In genomic region chr5:109412981-109413402, GRCh38 we compare ENCODE assay signal across 9 cellular contexts. TPM values are rescaled to one million over a fixed set of nuclear protein-coding genes. Genes with fewer than 3 reads are reported as not detected.
DNase-seq lines count a peak whose midpoint lies in the region; ATAC-seq and TF ChIP-seq lines count a peak whose summit lies in the region.
"Had no signal": no experiment of that assay in that cellular context is flagged by ENCODE, and none has a peak within 500 bp of the region (broad histone marks: within the 10 kb centered on the region; RNA-seq: fewer than 3 reads in every experiment).

No MANE protein-coding gene starts in this region.

- H3K9me3 ChIP-seq in HCT116 (ENCODE audit: control insufficient read depth in 1 of 2, insufficient read depth in 1 of 2, low read depth in 1 of 2, low read length in 2 of 2) (no peaks in the 10 kb centered on the region), OCI-LY1 (ENCODE audit: low read length) (peaks cover 5% of the 10 kb centered on the region; the same call in 1 of the 2 replicates), iPS-20b (ENCODE audit: insufficient read depth, low read depth, low read length) (no peaks in the 10 kb centered on the region)
- H3K9me3 ChIP-seq: left lung had no signal

- peaks cover 41% of the 10 kb centered on the region for H3K4me1 Mint-ChIP-seq in nephron progenitor cell

- TF ChIP-seq CTCF in HCT116 (IDR thresholded peaks at IDR 0.05 in 2 of 3, conservative IDR thresholded peaks at IDR 0.05 in 1 of 3; ENCODE audit: borderline replicate concordance in 1 of 3, insufficient read depth in 1 of 3, low read depth in 2 of 3, low read length in 2 of 3) = no peak
- no peak for TF ChIP-seq CTCF in OCI-LY1 (IDR thresholded peaks at IDR 0.05; ENCODE audit: low read length)
- TF ChIP-seq CTCF in retinal pigment epithelial cell (conservative IDR thresholded peaks at IDR 0.05; ENCODE audit: low read depth, low read length) = peak; percentile 7
- no peak for TF ChIP-seq CTCF in nephron progenitor cell (IDR thresholded peaks at IDR 0.05)

- H3K27ac ChIP-seq in HCT116 (ENCODE audit: low read depth, low read length) (no peak overlapping the region), OCI-LY1 (ENCODE audit: low read depth, low read length, poor library complexity, severe bottlenecking) (peak overlapping the region; percentile 68), iPS-20b (ENCODE audit: low read length) (peak overlapping the region; percentile 16)

- no peak for ATAC-seq in HCT116
- ATAC-seq: left lung had no signal

- H3K4me1 ChIP-seq in HCT116 (ENCODE audit: control insufficient read depth in 1 of 2, insufficient read depth in 2 of 2, low read length in 2 of 2) (peaks cover 15 to 35% of the 10 kb centered on the region in 2 experiments), OCI-LY1 (ENCODE audit: insufficient read depth, low read length, severe bottlenecking) (peaks cover 33% of the 10 kb centered on the region), iPS-20b (ENCODE audit: insufficient read depth, low read length) (peaks cover 25% of the 10 kb centered on the region; the same call in 1 of the 2 replicates)

- H2AFZ ChIP-seq in HCT116 (ENCODE audit: low read depth, low read length, poor library complexity, severe bottlenecking) = peak overlapping the region; percentile 57
- H2AFZ ChIP-seq in OCI-LY1 (ENCODE audit: low read length) = peak overlapping the region; percentile 67; the same call in 1 of the 2 replicates

- H3K36me3 ChIP-seq in HCT116 (ENCODE audit: control insufficient read depth in 1 of 2, insufficient read depth in 2 of 2, low read length in 2 of 2) (no peaks in the 10 kb centered on the region), OCI-LY1 (ENCODE audit: insufficient read depth, low read length) (no peaks in the 10 kb centered on the region), iPS-20b (ENCODE audit: insufficient read depth, low read depth, low read length) (no peaks in the 10 kb centered on the region)
- H3K36me3 ChIP-seq: left lung had no signal

- POLR2A ChIA-PET in HCT116 (lab: Charles Lee) = no interaction called here

- no peaks in the 10 kb centered on the region for H3K9me2 ChIP-seq in HCT116 (ENCODE audit: insufficient read depth)
- no peaks in the 10 kb centered on the region for H3K9me2 ChIP-seq in OCI-LY1 (ENCODE audit: low read depth, low read length)

- H3K27me3 Mint-ChIP-seq in nephron progenitor cell (ENCODE audit: low read depth, poor library complexity) = no peaks in the 10 kb centered on the region

- no peak overlapping the region for H3K4me2 ChIP-seq in HCT116 (ENCODE audit: low read length)
- H3K4me2 ChIP-seq in OCI-LY1 (ENCODE audit: low read length) = peak overlapping the region; percentile 22; the same call in 1 of the 2 replicates

- H3K4me3 ChIP-seq in HCT116 (replicated peaks in 1 of 2; ENCODE audit: low read depth in 1 of 2, low read length in 2 of 2) (no peak overlapping the region), OCI-LY1 (ENCODE audit: low read depth, low read length, poor library complexity, severe bottlenecking) (no peak overlapping the region), iPS-20b (ENCODE audit: low read length) (peak overlapping the region; percentile 3; the same call in 1 of the 2 replicates), retinal pigment epithelial cell (ENCODE audit: low read length) (no peak overlapping the region)
- H3K4me3 ChIP-seq: left lung had no signal

- no peaks in the 10 kb centered on the region for H3K27me3 ChIP-seq in HCT116 (ENCODE audit: insufficient read depth, low read length)
- no peaks in the 10 kb centered on the region for H3K27me3 ChIP-seq in OCI-LY1 (ENCODE audit: insufficient read depth, low read length)
- no peaks in the 10 kb centered on the region for H3K27me3 ChIP-seq in iPS-20b (ENCODE audit: insufficient read depth, low read length)
- H3K27me3 ChIP-seq: left lung had no signal

- H3K9me3 Mint-ChIP-seq in nephron progenitor cell = peaks cover 30% of the 10 kb centered on the region

- intact Hi-C loops in HCT116 (cut with micrococcal nuclease) = no loop called here

- no peak for TF ChIP-seq RAD21 in HCT116 (IDR thresholded peaks at IDR 0.05; ENCODE audit: low read depth)

- no peak for TF ChIP-seq POLR2A in HCT116 (IDR thresholded peaks at IDR 0.05; ENCODE audit: borderline replicate concordance, extremely low read depth, insufficient read depth, insufficient read length)

- H3K79me2 ChIP-seq in HCT116 (ENCODE audit: insufficient read depth, low read length) = peaks cover 12% of the 10 kb centered on the region
- peaks cover 8% of the 10 kb centered on the region for H3K79me2 ChIP-seq in OCI-LY1 (ENCODE audit: insufficient read depth, low read length)

- H3K4me3 Mint-ChIP-seq in nephron progenitor cell = no peak overlapping the region

- peaks cover 20% of the 10 kb centered on the region for H3K36me3 Mint-ChIP-seq in nephron progenitor cell (ENCODE audit: low read depth)

- no TSS peak for BruUV-seq in HCT116 (replicated peaks; lab: Mats Ljungman, UMichigan)

- CTCF ChIA-PET in HCT116 (lab: Charles Lee) = interaction anchor here (0.6 kb wide), 1 partner anchor 771 kb away, joined by 3 read pairs; no protein-coding TSS in a partner anchor

- H4K20me1 ChIP-seq in HCT116 (ENCODE audit: insufficient read depth) (no peaks in the 10 kb centered on the region), OCI-LY1 (ENCODE audit: insufficient read depth, low read length) (no peaks in the 10 kb centered on the region)

- H3K27ac Mint-ChIP-seq in nephron progenitor cell = no peak overlapping the region

- DNase-seq in HCT116 (ENCODE audit: low read depth, low spot score) (no peak), retinal pigment epithelial cell (ENCODE audit: low read depth) (peak; percentile 12), D341Med (ENCODE audit: low spot score) (no peak), nephron progenitor cell (no peak), NCI-H226 (no peak)
- no peak for DNase-seq in stimulated activated CD4-positive, alpha-beta T cell treated with anti-CD3 and anti-CD28 coated beads, Interleukin-15, amount 100 ng/mL, for 24 hours
- DNase-seq: left lung had no signal

- H3F3A ChIP-seq in OCI-LY1 (ENCODE audit: insufficient read depth, low read length) = 0 out of 2 replicates have a peak, but pooled peaks cover 4% of the 10 kb centered on the region

- RAD21 ChIA-PET in HCT116 (lab: Charles Lee; ENCODE audit: low non-redundant PET in 1 of 2, low total read pairs in 2 of 2, uncharacterized antibody in 2 of 2, unreplicated experiment in 2 of 2) = no interaction called here

- H3K9ac ChIP-seq in HCT116 (ENCODE audit: low read length) (no peak overlapping the region), OCI-LY1 (ENCODE audit: low read length) (peak overlapping the region; percentile 26; the same call in 1 of the 2 replicates), iPS-20b (ENCODE audit: low read depth, low read length) (peak overlapping the region; percentile 52; the same call in 1 of the 2 replicates)

TF ChIP-seq in HCT116, 20 proteins besides CTCF, POLR2A, EP300 and RAD21 (continues in another document):
- TF ChIP-seq EZH2 (IDR thresholded peaks at IDR 0.05) (no peak), ZNF274 (IDR thresholded peaks at IDR 0.05; ENCODE audit: low read depth, low read length) (no peak), EZH2phosphoT487 (IDR thresholded peaks at IDR 0.05; ENCODE audit: borderline replicate concordance) (no peak), POLR2AphosphoS5 (IDR thresholded peaks at IDR 0.05; ENCODE audit: low read depth, low read length) (no peak), EGR1 (IDR thresholded peaks at IDR 0.05; ENCODE audit: low read depth) (no peak), ZFX (IDR thresholded peaks at IDR 0.05) (no peak), JUND (IDR thresholded peaks at IDR 0.05) (no peak), SIN3A (IDR thresholded peaks at IDR 0.05; ENCODE audit: low read depth) (no peak), ELF1 (IDR thresholded peaks at IDR 0.05; ENCODE audit: borderline replicate concordance, low read depth) (no peak), MAX (IDR thresholded peaks at IDR 0.05) (no peak), CEBPB (IDR thresholded peaks at IDR 0.05; ENCODE audit: low read depth) (no peak), SP1 (IDR thresholded peaks at IDR 0.05; ENCODE audit: low read depth) (no peak), FOSL1 (IDR thresholded peaks at IDR 0.05; ENCODE audit: low read depth) (no peak)
- TF ChIP-seq, protein P1, sequence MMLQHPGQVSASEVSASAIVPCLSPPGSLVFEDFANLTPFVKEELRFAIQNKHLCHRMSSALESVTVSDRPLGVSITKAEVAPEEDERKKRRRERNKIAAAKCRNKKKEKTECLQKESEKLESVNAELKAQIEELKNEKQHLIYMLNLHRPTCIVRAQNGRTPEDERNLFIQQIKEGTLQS (IDR thresholded peaks at IDR 0.05) = no peak
- TF ChIP-seq, protein P2, sequence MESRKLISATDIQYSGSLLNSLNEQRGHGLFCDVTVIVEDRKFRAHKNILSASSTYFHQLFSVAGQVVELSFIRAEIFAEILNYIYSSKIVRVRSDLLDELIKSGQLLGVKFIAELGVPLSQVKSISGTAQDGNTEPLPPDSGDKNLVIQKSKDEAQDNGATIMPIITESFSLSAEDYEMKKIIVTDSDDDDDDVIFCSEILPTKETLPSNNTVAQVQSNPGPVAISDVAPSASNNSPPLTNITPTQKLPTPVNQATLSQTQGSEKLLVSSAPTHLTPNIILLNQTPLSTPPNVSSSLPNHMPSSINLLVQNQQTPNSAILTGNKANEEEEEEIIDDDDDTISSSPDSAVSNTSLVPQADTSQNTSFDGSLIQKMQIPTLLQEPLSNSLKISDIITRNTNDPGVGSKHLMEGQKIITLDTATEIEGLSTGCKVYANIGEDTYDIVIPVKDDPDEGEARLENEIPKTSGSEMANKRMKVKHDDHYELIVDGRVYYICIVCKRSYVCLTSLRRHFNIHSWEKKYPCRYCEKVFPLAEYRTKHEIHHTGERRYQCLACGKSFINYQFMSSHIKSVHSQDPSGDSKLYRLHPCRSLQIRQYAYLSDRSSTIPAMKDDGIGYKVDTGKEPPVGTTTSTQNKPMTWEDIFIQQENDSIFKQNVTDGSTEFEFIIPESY (IDR thresholded peaks at IDR 0.05; ENCODE audit: extremely low read depth, insufficient replicate concordance, low read length) = no peak

RNA-seq across cellular contexts. Expression of gene PJA2, which starts 3.2 kb away (rescaled TPM):
- total RNA-seq in HCT116 (2021; ENCODE audit: unreplicated experiment) = 38.4 TPM
- 19.9 and 20.1 TPM in 2 replicates for polyA plus RNA-seq in HCT116 (2012)
